ENCODE assay signal across 8 cellular contexts in the genomic region with DNA sequence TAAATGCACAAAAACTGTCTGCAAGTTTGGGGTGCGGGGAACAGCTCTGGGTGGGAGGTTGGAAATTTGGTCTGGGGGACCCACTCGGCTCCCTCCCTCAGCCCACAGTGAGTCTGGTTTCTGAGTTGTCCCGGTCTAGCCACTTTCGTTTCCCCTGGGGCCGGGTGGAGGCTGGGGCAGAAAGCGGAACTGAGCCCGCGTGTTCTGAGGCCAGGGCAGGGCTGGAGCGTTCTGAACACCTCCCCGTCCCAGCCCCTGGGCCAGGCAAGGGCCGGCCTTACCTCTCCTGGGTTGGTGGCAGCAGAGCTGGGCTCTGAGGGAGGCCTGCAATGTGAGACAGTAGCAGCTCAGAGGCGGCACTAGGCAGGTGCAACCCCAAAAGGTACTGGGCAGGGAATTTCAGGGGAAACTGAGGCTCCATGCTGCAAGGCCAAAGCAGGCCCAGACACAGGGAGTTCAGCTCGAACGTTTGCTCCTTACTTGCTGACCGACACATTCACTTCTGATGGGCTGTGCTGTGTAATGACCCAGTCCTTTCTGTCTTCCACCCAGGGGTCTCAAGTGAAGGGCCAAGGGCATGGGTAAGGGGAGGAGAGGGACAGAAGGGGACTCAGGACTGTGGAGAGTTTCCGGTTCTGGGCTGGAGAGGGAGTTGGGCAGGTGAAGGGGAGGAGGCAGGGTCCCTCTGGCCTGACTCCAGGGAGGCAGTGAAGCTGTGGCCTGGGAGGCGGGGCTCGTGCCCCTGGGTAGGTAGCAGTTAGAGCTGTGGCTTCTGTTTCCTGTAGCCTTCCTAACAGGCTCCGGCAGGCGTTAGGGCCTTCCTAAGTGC. TPM values are rescaled to one million over a fixed set of nuclear protein-coding genes. Genes with fewer than 3 reads are reported as not detected.
A peak's percentile ranks its signal among the peaks of the same experiment; 100 is the strongest.
DNase-seq lines count a peak whose midpoint lies in the region; ATAC-seq and TF ChIP-seq lines count a peak whose summit lies in the region.

No MANE protein-coding gene starts in this region.

- ATAC-seq in GM18870 (IDR thresholded peaks at IDR 0.05; ENCODE audit: unreplicated experiment) (peak; percentile 35), HG02973 (IDR thresholded peaks at IDR 0.05; ENCODE audit: unreplicated experiment) (peak; percentile 51)

- H3K4me3 Mint-ChIP-seq in progenitor cell of endocrine pancreas (ENCODE audit: low read depth), result no peak overlapping the region

- no peaks in the 10 kb centered on the region for H3K36me3 Mint-ChIP-seq in progenitor cell of endocrine pancreas (ENCODE audit: insufficient read depth)

- H3K9me3 Mint-ChIP-seq in progenitor cell of endocrine pancreas (ENCODE audit: low read depth), result no peaks in the 10 kb centered on the region

- peak; percentile 48 for TF ChIP-seq POLR2A in Raji (IDR thresholded peaks at IDR 0.05; ENCODE audit: insufficient read depth, low read depth, low read length)

- TF ChIP-seq CTCF in progenitor cell of endocrine pancreas (IDR thresholded peaks at IDR 0.05; ENCODE audit: unreplicated experiment), result no peak

- peak; percentile 58 for DNase-seq in Ammon's horn (ENCODE audit: low spot score)
- peak; percentile 31 for DNase-seq in iPS-NIHi7 (ENCODE audit: extremely low spot score)
- DNase-seq in progenitor cell of endocrine pancreas (ENCODE audit: low spot score, unreplicated experiment), result no peak
- no peak for DNase-seq in DMS153 (lab: John Stamatoyannopoulos, UW)
- DNase-seq in GM03348 (ENCODE audit: low spot score), result no peak

- H3K4me1 Mint-ChIP-seq in progenitor cell of endocrine pancreas (ENCODE audit: low read depth), result peaks cover 4% of the 10 kb centered on the region

- H3K27ac Mint-ChIP-seq in progenitor cell of endocrine pancreas, result no peak overlapping the region

- peaks cover 45% of the 10 kb centered on the region for H3K27me3 Mint-ChIP-seq in progenitor cell of endocrine pancreas

RNA-seq across cellular contexts. Expression of gene IRF5, which starts 3.0 kb away (rescaled TPM):
- total RNA-seq in progenitor cell of endocrine pancreas, result 0.44 and 0.69 TPM in 2 replicates

RNA-seq across cellular contexts. Expression of gene KCP, which starts 30.2 kb away (rescaled TPM):
- total RNA-seq in progenitor cell of endocrine pancreas, result 6.8 and 8.5 TPM in 2 replicates

Comparison
In these comparisons a context has a peak if more than half of its experiments do, and no peak if none do; other contexts are left out.
1. DNase-seq: peak in Ammon's horn (single experiment) and iPS-NIHi7 (single experiment); none in progenitor cell of endocrine pancreas (single experiment), DMS153 (single experiment) and GM03348 (single experiment).